Comparison of ENCODE assay signal across 8 cellular contexts in the genomic region with DNA sequence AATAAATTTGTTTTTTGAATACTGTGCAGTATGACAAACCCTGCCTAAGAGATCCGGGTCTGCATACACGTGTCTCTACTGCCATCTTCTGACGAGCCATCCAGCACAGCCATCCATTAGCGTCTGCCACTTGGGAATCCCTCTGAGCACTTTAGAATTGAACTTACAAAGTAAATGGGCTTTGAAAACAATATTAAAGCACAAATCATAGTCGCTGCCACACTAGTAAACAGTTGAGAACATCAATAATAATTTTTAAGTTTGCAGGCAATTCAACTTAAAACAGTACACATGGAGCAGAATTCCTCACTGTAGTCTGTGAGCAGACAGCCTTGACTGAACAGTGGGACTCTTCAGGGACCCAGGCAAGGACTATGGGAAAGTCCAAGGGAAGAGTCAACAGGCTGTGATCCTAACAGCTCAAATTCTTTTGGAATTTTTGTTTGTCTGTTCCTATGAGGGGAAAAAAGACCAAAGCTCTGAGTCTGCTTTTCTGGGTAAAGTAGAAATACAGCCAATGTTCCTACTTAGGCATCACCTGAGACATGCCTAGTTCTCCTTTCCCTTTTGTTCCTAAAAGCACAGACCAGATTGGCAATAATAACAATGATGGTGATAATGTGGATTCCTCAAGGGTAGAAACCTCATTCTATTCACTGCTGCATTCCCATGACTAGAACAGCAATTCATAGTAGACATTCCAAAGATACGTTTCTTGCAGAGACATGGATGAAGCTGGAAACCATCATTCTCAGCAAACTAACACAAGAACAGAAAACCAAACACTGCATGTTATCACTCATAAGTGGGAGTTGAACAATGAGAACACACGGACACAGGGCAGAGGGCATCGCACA.
DNase-seq lines count a peak whose midpoint lies in the region; ATAC-seq and TF ChIP-seq lines count a peak whose summit lies in the region.

No MANE protein-coding gene starts in this region.

- intact Hi-C loops in activated B cell treated with CpG ODN at 0.5 μM for 24 hours (cut with micrococcal nuclease): loop anchor here (1.0 kb wide), 3 partner anchors 466 to 960 kb away; no protein-coding TSS in a partner anchor
- intact Hi-C loops in colonic mucosa (cut with DNase I): loop anchor here (5.0 kb wide), 1 partner anchor 468 kb away; no protein-coding TSS in a partner anchor
- intact Hi-C loops in lower leg skin (cut with DNase I; ENCODE audit: low total_unique reads): no loop called here

- no peak overlapping the region for H3K27ac ChIP-seq in colonic mucosa

- WGBS in lower leg skin, 2 donors: 33% methylated on average over 8 of the region's 8 CpGs

- TF ChIP-seq CTCF in activated B cell treated with CpG ODN at 0.5 μM for 24 hours (IDR thresholded peaks at IDR 0.05) (peak; percentile 71), colonic mucosa (IDR thresholded peaks at IDR 0.05) (peak; percentile 77), lower leg skin (IDR thresholded peaks at IDR 0.05) (peak in 1 of 3 donors; percentile 20)

- peaks cover under 1% of the 10 kb centered on the region for H3K4me1 Mint-ChIP-seq in activated B cell treated with CpG ODN at 0.5 μM for 24 hours

- no peaks in the 10 kb centered on the region for H3K27me3 ChIP-seq in colonic mucosa

- no peaks in the 10 kb centered on the region for H3K4me1 ChIP-seq in colonic mucosa

- DNase-seq in CD1c-positive myeloid dendritic cell (ENCODE audit: extremely low spot score): peak; percentile 63
- peak; percentile 60 for DNase-seq in NCI-H2171 (lab: John Stamatoyannopoulos, UW)
- no peak for DNase-seq in activated B cell treated with CpG ODN at 0.5 μM for 24 hours
- peak; percentile 78 for DNase-seq in colonic mucosa
- peak; percentile 63 to 87 for DNase-seq in lower leg skin (ENCODE audit: low spot score in 2 of 2)
- DNase-seq in stimulated activated CD8-positive, alpha-beta memory T cell treated with anti-CD3 and anti-CD28 coated beads, Interleukin-12 subunit alpha, Interleukin-12 subunit beta, amount 100 ng/mL, for 1 hour (ENCODE audit: low read depth): peak; percentile 20

- no peak for TF ChIP-seq POLR2A in lower leg skin (IDR thresholded peaks at IDR 0.05)

- POLR2A ChIA-PET in activated B cell treated with CpG ODN at 0.5 μM for 24 hours (lab: Charles Lee): no interaction called here

- H3K4me3 Mint-ChIP-seq in activated B cell treated with CpG ODN at 0.5 μM for 24 hours: no peak overlapping the region

- H3K9me3 ChIP-seq in colonic mucosa: no peaks in the 10 kb centered on the region

- no peak overlapping the region for H3K27ac Mint-ChIP-seq in activated B cell treated with CpG ODN at 0.5 μM for 24 hours

- H3K27me3 Mint-ChIP-seq in activated B cell treated with CpG ODN at 0.5 μM for 24 hours: peaks cover 15% of the 10 kb centered on the region

- H3K9me3 Mint-ChIP-seq in activated B cell treated with CpG ODN at 0.5 μM for 24 hours: no peaks in the 10 kb centered on the region

- no peaks in the 10 kb centered on the region for H3K36me3 Mint-ChIP-seq in activated B cell treated with CpG ODN at 0.5 μM for 24 hours (ENCODE audit: low read depth)

- no peak overlapping the region for H3K9ac ChIP-seq in colonic mucosa (ENCODE audit: low read depth in 2 of 2, low read length in 2 of 2)

- H3K36me3 ChIP-seq in colonic mucosa: no peaks in the 10 kb centered on the region

- H3K4me3 ChIP-seq in colonic mucosa (no peak overlapping the region), lower leg skin (ENCODE audit: low read depth, poor library complexity, severe bottlenecking) (no peak overlapping the region)

- ATAC-seq in GM19025 (IDR thresholded peaks at IDR 0.05; ENCODE audit: low read depth, unreplicated experiment) (peak; percentile 43), HG03103 (IDR thresholded peaks at IDR 0.05; ENCODE audit: low read depth, unreplicated experiment) (peak; percentile 55), activated B cell treated with CpG ODN at 0.5 μM for 24 hours (ENCODE audit: low read depth) (peak; percentile 71)

- CTCF ChIA-PET in activated B cell treated with CpG ODN at 0.5 μM for 24 hours (lab: Charles Lee): interaction anchor here (2.0 kb wide), 1 partner anchor 12 kb away, joined by 5 read pairs; no protein-coding TSS in a partner anchor
